ENCODE assay signal across 1 cellular context in the genomic region with DNA sequence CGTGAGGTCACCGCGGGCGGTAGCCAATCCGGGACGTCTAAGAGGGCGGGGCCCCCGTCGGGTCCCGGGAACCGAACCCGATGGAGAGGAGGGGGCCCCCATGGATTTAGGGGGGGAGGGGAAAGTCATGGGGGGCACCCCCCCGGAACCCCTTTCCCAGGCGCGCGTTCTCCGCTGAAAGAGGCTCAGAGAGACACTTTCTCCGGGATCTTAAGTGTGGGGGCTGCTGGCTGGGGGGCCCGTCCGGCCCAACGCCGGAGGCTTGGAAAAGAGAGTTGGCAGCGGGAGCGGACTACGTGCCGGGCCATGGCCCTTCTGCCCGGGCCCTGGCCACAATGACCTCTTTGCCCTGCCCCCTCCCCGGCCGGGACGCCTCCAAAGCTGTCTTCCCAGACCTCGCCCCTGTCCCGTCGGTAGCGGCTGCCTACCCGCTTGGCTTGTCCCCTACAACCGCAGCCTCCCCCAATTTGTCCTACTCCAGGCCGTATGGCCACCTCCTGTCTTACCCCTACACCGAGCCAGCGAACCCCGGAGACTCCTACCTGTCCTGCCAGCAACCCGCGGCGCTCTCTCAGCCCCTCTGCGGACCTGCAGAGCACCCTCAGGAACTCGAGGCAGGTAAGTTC.
TF ChIP-seq lines count a peak whose summit lies in the region.

TSS of gene DLX4 (plus strand) at position 57 of the 626 bp plus-strand sequence. CDS start at position 336, 279 bp downstream.

TF ChIP-seq in H1, 55 proteins besides CTCF, POLR2A, EP300 and RAD21 (continued from another document):
- TF ChIP-seq, protein P1, sequence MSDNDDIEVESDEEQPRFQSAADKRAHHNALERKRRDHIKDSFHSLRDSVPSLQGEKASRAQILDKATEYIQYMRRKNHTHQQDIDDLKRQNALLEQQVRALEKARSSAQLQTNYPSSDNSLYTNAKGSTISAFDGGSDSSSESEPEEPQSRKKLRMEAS (IDR thresholded peaks at IDR 0.05), result no peak
- no peak for TF ChIP-seq TEAD4 (IDR thresholded peaks at IDR 0.05; ENCODE audit: low read depth, low read length)
- TF ChIP-seq ASH2L (IDR thresholded peaks at IDR 0.05; ENCODE audit: low read length), result no peak
- TF ChIP-seq, protein P2, sequence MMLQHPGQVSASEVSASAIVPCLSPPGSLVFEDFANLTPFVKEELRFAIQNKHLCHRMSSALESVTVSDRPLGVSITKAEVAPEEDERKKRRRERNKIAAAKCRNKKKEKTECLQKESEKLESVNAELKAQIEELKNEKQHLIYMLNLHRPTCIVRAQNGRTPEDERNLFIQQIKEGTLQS (IDR thresholded peaks at IDR 0.05; ENCODE audit: insufficient read depth, low read depth, low read length), result no peak
- no peak for TF ChIP-seq E2F6 (IDR thresholded peaks at IDR 0.05)
- TF ChIP-seq RBBP5 (IDR thresholded peaks at IDR 0.05; ENCODE audit: borderline replicate concordance, low read depth, low read length), result no peak
- no peak for TF ChIP-seq SP4 (IDR thresholded peaks at IDR 0.05; ENCODE audit: low read length)
- TF ChIP-seq SIRT6 (IDR thresholded peaks at IDR 0.05; ENCODE audit: low read length), result no peak
- no peak for TF ChIP-seq SIX5 (IDR thresholded peaks at IDR 0.05; ENCODE audit: low read depth, low read length)
- TF ChIP-seq GTF2F1 (IDR thresholded peaks at IDR 0.05; ENCODE audit: borderline replicate concordance, low read depth, low read length), result no peak
- no peak for TF ChIP-seq SP2 (IDR thresholded peaks at IDR 0.05; ENCODE audit: low read length)
- TF ChIP-seq CTBP2 (IDR thresholded peaks at IDR 0.05; ENCODE audit: borderline replicate concordance, insufficient read depth, insufficient read length, low read length), result peak; percentile 1
- TF ChIP-seq BACH1 (IDR thresholded peaks at IDR 0.05; ENCODE audit: low read length), result no peak
- TF ChIP-seq KDM5A (IDR thresholded peaks at IDR 0.05; ENCODE audit: low read length), result no peak
- TF ChIP-seq RNF2 (IDR thresholded peaks at IDR 0.05; ENCODE audit: borderline replicate concordance, low read depth, low read length, missing control alignments, poor library complexity, severe bottlenecking), result peak; percentile 43
- TF ChIP-seq SIN3A (conservative IDR thresholded peaks at IDR 0.05 in 1 of 2, IDR thresholded peaks at IDR 0.05 in 1 of 2; ENCODE audit: low read depth in 1 of 2, low read length in 2 of 2), result no peak
TF ChIP-seq in H1: peak in this region for 4.
